9 cellular contexts compared by ENCODE assay signal in the genomic region with DNA sequence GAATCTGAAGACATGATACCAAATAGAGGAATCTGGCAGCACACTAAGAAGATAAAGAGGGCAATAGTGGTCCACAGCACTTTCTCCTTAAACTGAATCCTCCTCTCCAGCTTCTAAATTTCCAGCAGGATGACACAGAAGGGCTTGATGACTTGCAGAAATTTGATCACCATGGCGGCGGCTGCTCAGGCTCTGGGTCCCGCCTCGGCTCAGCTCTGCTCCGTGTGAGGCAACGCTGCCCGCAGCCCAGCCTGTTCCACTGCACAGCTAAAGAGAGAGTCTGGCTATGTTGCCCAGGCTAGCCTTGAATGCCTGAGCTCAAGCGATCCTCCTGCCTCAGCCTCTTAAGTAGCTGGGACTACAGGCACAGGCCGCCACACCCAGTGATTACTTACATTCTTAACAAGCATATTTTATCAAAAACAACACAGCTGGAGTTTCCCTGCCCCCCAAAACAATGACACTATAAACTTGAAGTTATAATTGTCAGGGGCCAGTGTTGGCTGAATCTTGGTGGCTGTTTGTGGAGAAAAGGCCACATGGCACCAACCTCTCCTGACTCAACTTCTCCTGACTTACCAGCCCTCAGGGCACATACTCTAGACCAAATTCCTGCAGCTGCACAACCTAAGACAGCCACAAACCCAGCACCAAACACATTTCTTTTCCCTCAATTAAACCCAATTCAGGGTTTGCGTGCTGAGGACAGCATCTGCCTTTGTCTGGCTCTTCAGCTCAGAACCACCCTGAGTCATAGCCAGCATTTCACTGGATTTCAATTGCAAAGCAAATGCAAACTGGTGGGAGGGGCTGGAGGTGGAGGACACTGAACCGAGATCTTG. TPM values are rescaled to one million over a fixed set of nuclear protein-coding genes. Genes with fewer than 3 reads are reported as not detected.
DNase-seq lines count a peak whose midpoint lies in the region; ATAC-seq and TF ChIP-seq lines count a peak whose summit lies in the region.
"Had no signal": no experiment of that assay in that cellular context is flagged by ENCODE, and none has a peak within 500 bp of the region (broad histone marks: within the 10 kb centered on the region; RNA-seq: fewer than 3 reads in every experiment).

No MANE protein-coding gene starts in this region.

- H3K4me1 ChIP-seq in NT2/D1 (ENCODE audit: insufficient read depth, insufficient read length) (peaks cover 10% of the 10 kb centered on the region), esophagus muscularis mucosa (no peaks in the 10 kb centered on the region)

- no peaks in the 10 kb centered on the region for H3K36me3 Mint-ChIP-seq in osteocyte (ENCODE audit: unreplicated experiment)
- H3K36me3 Mint-ChIP-seq in natural killer cell = no peaks in the 10 kb centered on the region
- H3K36me3 Mint-ChIP-seq: type B pancreatic cell had no signal

- no peak overlapping the region for H3K27ac ChIP-seq in esophagus muscularis mucosa (replicated peaks in 1 of 4)

- H3K27me3 ChIP-seq in NT2/D1 (ENCODE audit: insufficient read depth, insufficient read length) (no peaks in the 10 kb centered on the region), esophagus muscularis mucosa (peaks cover 0 to 27% (median 0%) of the 10 kb centered on the region in 4 donors)

- H3K27me3 Mint-ChIP-seq in osteocyte (ENCODE audit: unreplicated experiment) (peaks cover 17% of the 10 kb centered on the region), natural killer cell (ENCODE audit: low read depth in 2 of 2) (peaks cover 13 to 14% of the 10 kb centered on the region in 2 donors)

- TF ChIP-seq EP300 in esophagus muscularis mucosa (IDR thresholded peaks at IDR 0.05) = no peak

- H3K9ac ChIP-seq in NT2/D1 (ENCODE audit: insufficient read length, low read depth) = peak overlapping the region; percentile 8

- H3K4me3 Mint-ChIP-seq in osteocyte (ENCODE audit: unreplicated experiment) = no peak overlapping the region
- H3K4me3 Mint-ChIP-seq in natural killer cell = no peak overlapping the region
- H3K4me3 Mint-ChIP-seq: type B pancreatic cell had no signal

- TF ChIP-seq CTCF in osteocyte (IDR thresholded peaks at IDR 0.05) (no peak), natural killer cell (IDR thresholded peaks at IDR 0.05) (no peak), esophagus muscularis mucosa (IDR thresholded peaks at IDR 0.05) (no peak)

- peak; percentile 18 for DNase-seq in GOT3 (lab: John Stamatoyannopoulos, UW)
- peak; percentile 88 for DNase-seq in NT2/D1 (ENCODE audit: low read depth, low spot score)
- peak; percentile 28 to 61 for DNase-seq in erythroblast (lab: John Stamatoyannopoulos, UW)
- peak; percentile 65 for DNase-seq in osteocyte (ENCODE audit: extremely low spot score, unreplicated experiment)
- DNase-seq in natural killer cell = no peak
- no peak for DNase-seq in esophagus muscularis mucosa (ENCODE audit: extremely low spot score)
- DNase-seq: left colon had no signal

- H3K36me3 ChIP-seq in NT2/D1 (ENCODE audit: insufficient read depth, insufficient read length, low read length) = no peaks in the 10 kb centered on the region
- no peaks in the 10 kb centered on the region for H3K36me3 ChIP-seq in esophagus muscularis mucosa

- H3K4me1 Mint-ChIP-seq in osteocyte (ENCODE audit: unreplicated experiment) (peaks cover 21% of the 10 kb centered on the region), natural killer cell (peaks cover 0 to 6% of the 10 kb centered on the region in 2 donors)

- H3K9me3 ChIP-seq in NT2/D1 (ENCODE audit: insufficient read depth, low read length) (peaks cover 16% of the 10 kb centered on the region), esophagus muscularis mucosa (no peaks in the 10 kb centered on the region)

- H3K27ac Mint-ChIP-seq in osteocyte (ENCODE audit: unreplicated experiment) (peak overlapping the region; percentile 70), natural killer cell (no peak overlapping the region)
- H3K27ac Mint-ChIP-seq: type B pancreatic cell had no signal

- H3K4me3 ChIP-seq in NT2/D1 (ENCODE audit: insufficient read length, low read depth) = no peak overlapping the region
- H3K4me3 ChIP-seq in esophagus muscularis mucosa = no peak overlapping the region

- TF ChIP-seq POLR2A in erythroblast (IDR thresholded peaks at IDR 0.05; ENCODE audit: low read length) (no peak), esophagus muscularis mucosa (IDR thresholded peaks at IDR 0.05; ENCODE audit: low read depth) (no peak)

- intact Hi-C loops in natural killer cell (cut with micrococcal nuclease) = no loop called here
- intact Hi-C loops in esophagus muscularis mucosa (cut with DNase I) = no loop called here

- ATAC-seq in natural killer cell (no peak), GM19397 (IDR thresholded peaks at IDR 0.05; ENCODE audit: unreplicated experiment) (no peak)
- ATAC-seq: left colon had no signal

- 63% methylated on average over 4 of the region's 11 CpGs for WGBS in esophagus muscularis mucosa

- no peaks in the 10 kb centered on the region for H3K9me3 Mint-ChIP-seq in osteocyte (ENCODE audit: unreplicated experiment)
- H3K9me3 Mint-ChIP-seq in natural killer cell = no peaks in the 10 kb centered on the region
- H3K9me3 Mint-ChIP-seq: type B pancreatic cell had no signal

RNA-seq across cellular contexts. Expression of a gene that starts 11.6 kb away (rescaled TPM):
- total RNA-seq in osteocyte (46.0 and 46.2 TPM in 2 replicates), natural killer cell (10 to 100 TPM; 33.9 to 41.1 (median 37.9) TPM), esophagus muscularis mucosa (10 to 100 TPM; 35.7 to 46.2 (median 38.1) TPM)

Comparison
In these comparisons a context has a peak if more than half of its experiments do, and no peak if none do; other contexts are left out.
1. DNase-seq: peak in GOT3 (single experiment), NT2/D1 (single experiment), erythroblast (2 of 2) and osteocyte (single experiment); none in natural killer cell (single experiment) and esophagus muscularis mucosa (single experiment).